1 cellular context compared by ENCODE assay signal in the genomic region with DNA sequence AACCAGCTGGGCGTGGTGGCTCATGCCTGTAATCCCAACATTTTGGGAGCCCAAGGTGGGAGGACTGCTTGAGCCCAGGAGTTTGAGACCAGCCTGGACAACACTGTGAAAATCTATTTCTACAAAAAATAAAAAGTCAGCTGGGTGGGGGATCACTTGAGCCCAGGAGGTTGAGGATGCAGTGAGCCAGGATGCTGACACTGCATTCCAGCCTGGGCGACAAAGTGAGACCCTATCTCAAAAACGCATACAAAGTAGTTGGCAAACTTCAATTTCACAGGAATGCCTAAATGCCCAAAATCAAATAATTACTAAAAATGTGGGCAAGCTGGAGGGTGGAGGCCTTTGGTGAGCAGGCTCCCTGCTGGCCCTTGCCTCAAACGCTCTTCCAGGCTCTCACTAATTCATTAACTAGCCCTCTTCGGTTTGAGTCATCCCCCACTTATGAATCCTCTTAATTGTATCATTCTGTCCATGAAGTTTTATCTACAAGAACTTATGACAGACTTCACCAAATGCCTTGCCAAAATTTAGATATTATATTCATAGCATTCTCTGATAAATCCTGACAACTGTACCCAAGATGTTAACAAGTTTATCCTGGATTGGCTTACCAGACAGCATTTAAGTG.
TF ChIP-seq lines count a peak whose summit lies in the region.

No MANE protein-coding gene starts in this region.

TF ChIP-seq in SK-N-SH, 30 proteins besides CTCF, POLR2A, EP300 and RAD21 (continued from another document):
- TF ChIP-seq, protein P1, sequence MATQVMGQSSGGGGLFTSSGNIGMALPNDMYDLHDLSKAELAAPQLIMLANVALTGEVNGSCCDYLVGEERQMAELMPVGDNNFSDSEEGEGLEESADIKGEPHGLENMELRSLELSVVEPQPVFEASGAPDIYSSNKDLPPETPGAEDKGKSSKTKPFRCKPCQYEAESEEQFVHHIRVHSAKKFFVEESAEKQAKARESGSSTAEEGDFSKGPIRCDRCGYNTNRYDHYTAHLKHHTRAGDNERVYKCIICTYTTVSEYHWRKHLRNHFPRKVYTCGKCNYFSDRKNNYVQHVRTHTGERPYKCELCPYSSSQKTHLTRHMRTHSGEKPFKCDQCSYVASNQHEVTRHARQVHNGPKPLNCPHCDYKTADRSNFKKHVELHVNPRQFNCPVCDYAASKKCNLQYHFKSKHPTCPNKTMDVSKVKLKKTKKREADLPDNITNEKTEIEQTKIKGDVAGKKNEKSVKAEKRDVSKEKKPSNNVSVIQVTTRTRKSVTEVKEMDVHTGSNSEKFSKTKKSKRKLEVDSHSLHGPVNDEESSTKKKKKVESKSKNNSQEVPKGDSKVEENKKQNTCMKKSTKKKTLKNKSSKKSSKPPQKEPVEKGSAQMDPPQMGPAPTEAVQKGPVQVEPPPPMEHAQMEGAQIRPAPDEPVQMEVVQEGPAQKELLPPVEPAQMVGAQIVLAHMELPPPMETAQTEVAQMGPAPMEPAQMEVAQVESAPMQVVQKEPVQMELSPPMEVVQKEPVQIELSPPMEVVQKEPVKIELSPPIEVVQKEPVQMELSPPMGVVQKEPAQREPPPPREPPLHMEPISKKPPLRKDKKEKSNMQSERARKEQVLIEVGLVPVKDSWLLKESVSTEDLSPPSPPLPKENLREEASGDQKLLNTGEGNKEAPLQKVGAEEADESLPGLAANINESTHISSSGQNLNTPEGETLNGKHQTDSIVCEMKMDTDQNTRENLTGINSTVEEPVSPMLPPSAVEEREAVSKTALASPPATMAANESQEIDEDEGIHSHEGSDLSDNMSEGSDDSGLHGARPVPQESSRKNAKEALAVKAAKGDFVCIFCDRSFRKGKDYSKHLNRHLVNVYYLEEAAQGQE (IDR thresholded peaks at IDR 0.05; ENCODE audit: low read depth, low read length): no peak
- TF ChIP-seq NRF1 (IDR thresholded peaks at IDR 0.05; ENCODE audit: low read depth, low read length) (no peak), SMC3 (IDR thresholded peaks at IDR 0.05; ENCODE audit: low read depth, low read length) (no peak)
